ENCODE assay signal across 8 cellular contexts in the genomic region with DNA sequence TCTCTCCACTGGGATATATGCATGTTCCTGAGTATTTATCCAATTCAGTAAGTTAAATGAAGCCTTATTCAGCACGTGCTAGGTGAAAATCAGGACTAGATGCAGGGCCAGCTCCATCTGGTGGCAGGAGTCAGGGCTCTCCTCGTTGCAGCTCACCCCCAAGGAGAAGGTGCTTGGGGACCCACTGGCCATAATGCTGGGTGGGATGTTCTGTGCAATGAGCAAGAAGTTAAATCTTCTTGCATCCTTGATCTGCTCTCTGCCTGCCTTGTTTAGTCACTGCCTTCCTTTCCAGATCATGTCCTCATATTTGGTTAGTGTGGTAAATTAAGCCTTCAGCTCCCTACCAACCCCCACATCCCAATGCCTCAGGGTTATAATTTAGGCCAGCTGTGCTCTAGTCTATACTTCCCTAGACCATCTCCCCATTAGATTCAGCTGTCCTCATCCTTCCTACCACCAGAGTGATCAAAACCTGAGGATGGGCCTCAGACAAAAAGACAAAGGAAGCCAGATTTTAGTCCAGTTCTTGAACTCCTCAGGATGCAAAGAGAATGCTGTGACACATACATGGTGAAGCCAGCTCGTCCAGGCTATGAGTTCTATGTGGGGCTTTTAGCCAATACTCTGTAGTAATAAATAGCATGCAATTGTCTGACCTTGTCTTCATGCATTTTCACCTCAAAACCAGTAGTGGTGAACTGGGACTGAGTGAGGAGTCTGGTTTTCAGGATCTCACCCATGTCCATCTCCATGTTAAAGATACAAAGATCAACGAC. TPM values are rescaled to one million over a fixed set of nuclear protein-coding genes. Genes with fewer than 3 reads are reported as not detected.
A peak's percentile ranks its signal among the peaks of the same experiment; 100 is the strongest.
DNase-seq lines count a peak whose midpoint lies in the region; ATAC-seq and TF ChIP-seq lines count a peak whose summit lies in the region.

No MANE protein-coding gene starts in this region.

- TF ChIP-seq CTCF in Calu3 (IDR thresholded peaks at IDR 0.05; ENCODE audit: unreplicated experiment) (peak; percentile 44), LNCAP (IDR thresholded peaks at IDR 0.05) (peak; percentile 91), liver (IDR thresholded peaks at IDR 0.05; ENCODE audit: low read depth, low read length, missing input control) (peak; percentile 34), tibial artery (IDR thresholded peaks at IDR 0.05) (no peak)

- WGBS in liver: 35% methylated on average over 4 of the region's 4 CpGs

- no peak overlapping the region for H3K9ac ChIP-seq in liver (ENCODE audit: low read depth in 1 of 2, low read length in 2 of 2)

- no peaks in the 10 kb centered on the region for H3K9me3 ChIP-seq in liver (ENCODE audit: control insufficient read depth in 4 of 4, low read length in 3 of 4)
- H3K9me3 ChIP-seq in tibial artery: no peaks in the 10 kb centered on the region

- intact Hi-C loops in Calu3 (cut with micrococcal nuclease; ENCODE audit: unreplicated experiment): loop anchor here (10.0 kb wide), 1 partner anchor 119 kb away; no protein-coding TSS in a partner anchor
- intact Hi-C loops in tibial artery (cut with DNase I; ENCODE audit: low total_unique reads): no loop called here

- H3K27ac Mint-ChIP-seq in Calu3 (ENCODE audit: unreplicated experiment): no peak overlapping the region

- H3K4me1 ChIP-seq in liver (ENCODE audit: control insufficient read depth in 4 of 4, insufficient read depth in 4 of 4, low read length in 3 of 4) (peaks cover 0 to 3% (median 0%) of the 10 kb centered on the region in 4 donors), tibial artery (no peaks in the 10 kb centered on the region)

- H3K27me3 ChIP-seq in liver (ENCODE audit: control insufficient read depth in 4 of 4, insufficient read depth in 4 of 4, low read length in 3 of 4): no peaks in the 10 kb centered on the region
- H3K27me3 ChIP-seq in tibial artery: peaks cover 0 to 20% of the 10 kb centered on the region in 2 donors

- CTCF ChIA-PET in Calu3 (lab: Charles Lee): interaction anchor here (1.1 to 2.2 kb wide), 2 partner anchors 13 to 15 kb away, joined by 3 to 5 read pairs; no protein-coding TSS in a partner anchor

- H3K36me3 Mint-ChIP-seq in Calu3 (ENCODE audit: insufficient read depth, unreplicated experiment): no peaks in the 10 kb centered on the region

- H3K9me3 Mint-ChIP-seq in Calu3 (ENCODE audit: low read depth, unreplicated experiment): no peaks in the 10 kb centered on the region

- peaks cover 32% of the 10 kb centered on the region for H3K27me3 Mint-ChIP-seq in Calu3 (ENCODE audit: unreplicated experiment)

- H3K4me1 Mint-ChIP-seq in Calu3 (ENCODE audit: low read depth, unreplicated experiment): no peaks in the 10 kb centered on the region

- H3K4me3 ChIP-seq in liver (ENCODE audit: low read depth in 1 of 3, low read length in 3 of 3) (no peak overlapping the region), tibial artery (no peak overlapping the region)

- H3K27ac ChIP-seq in liver (ENCODE audit: low read depth in 1 of 2, low read length in 2 of 2): no peak overlapping the region
- H3K27ac ChIP-seq in tibial artery: no peak overlapping the region

- DNase-seq in Calu3 (peak; percentile 49), amniotic epithelial cell (ENCODE audit: low read depth) (peak; percentile 19), tibial artery (no peak)

- no TSS peak for BruUV-seq in Calu3 (replicated peaks; lab: Mats Ljungman, UMichigan)

- H3K36me3 ChIP-seq in liver (ENCODE audit: control insufficient read depth in 4 of 4, insufficient read depth in 3 of 4, low read depth in 1 of 4, low read length in 3 of 4): no peaks in the 10 kb centered on the region
- H3K36me3 ChIP-seq in tibial artery: no peaks in the 10 kb centered on the region

- no peak overlapping the region for H3K4me3 Mint-ChIP-seq in Calu3 (ENCODE audit: low read depth, unreplicated experiment)

- ATAC-seq in GM18868 (IDR thresholded peaks at IDR 0.05; ENCODE audit: unreplicated experiment) (no peak), GM18520 (IDR thresholded peaks at IDR 0.05; ENCODE audit: unreplicated experiment) (no peak), GM21529 (IDR thresholded peaks at IDR 0.05; ENCODE audit: unreplicated experiment) (no peak)

- TF ChIP-seq RAD21 in liver (IDR thresholded peaks at IDR 0.05): peak; percentile 63 to 74

TF ChIP-seq in liver, 16 proteins besides CTCF, POLR2A, EP300 and RAD21:
- TF ChIP-seq HNF4G (IDR thresholded peaks at IDR 0.05): no peak
- TF ChIP-seq FOXA1 (IDR thresholded peaks at IDR 0.05): no peak

RNA-seq across cellular contexts. Expression of gene SEC16B, which starts 55.9 kb away (rescaled TPM):
- 4.2 and 6.2 TPM in 2 replicates for total RNA-seq in Calu3 (2022)
- total RNA-seq in liver: 10 to 100 TPM; 15.2 to 56.8 TPM
- polyA plus RNA-seq in liver: 10 to 100 TPM; 10.9 to 43.6 TPM

Comparison
In these comparisons a context has a peak if more than half of its experiments do, and no peak if none do; other contexts are left out.
1. DNase-seq: peak in Calu3 (single experiment) and amniotic epithelial cell (single experiment); none in tibial artery (0 of 2).
2. CTCF ChIP-seq: peak in Calu3 (single experiment), LNCAP (single experiment) and liver (single experiment); none in tibial artery (0 of 2).